Comparison of ENCODE assay signal across 1 cellular context in the genomic region with DNA sequence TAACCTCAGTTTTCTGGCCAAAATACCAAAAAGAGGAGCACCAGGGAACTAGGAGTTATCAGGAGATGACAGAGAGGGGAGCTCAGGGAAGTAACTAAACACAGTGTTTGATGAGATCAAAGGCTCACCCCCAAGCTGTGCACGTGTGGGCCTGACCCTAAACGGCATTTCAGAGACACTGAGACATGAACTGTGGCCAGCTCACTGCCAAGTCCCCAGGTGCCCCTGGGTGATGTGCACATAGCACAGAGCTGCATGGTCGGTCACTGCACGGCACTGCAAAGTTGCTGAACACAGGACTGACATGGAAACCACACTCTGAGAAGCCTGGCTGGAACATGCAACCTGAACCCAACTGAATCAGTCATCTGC.
TF ChIP-seq lines count a peak whose summit lies in the region.

No MANE protein-coding gene starts in this region.

TF ChIP-seq in K562, 482 proteins besides CTCF, POLR2A, EP300 and RAD21:
- TF ChIP-seq PCBP2 (IDR thresholded peaks at IDR 0.05; ENCODE audit: low read depth, low read length, poor library complexity, severe bottlenecking) (no peak), BCL6 (CRISPR knock-in tag; IDR thresholded peaks at IDR 0.05) (no peak), CBX2 (IDR thresholded peaks at IDR 0.05; ENCODE audit: insufficient read depth, low read length, poor library complexity, severe bottlenecking) (peak; percentile 11)
TF ChIP-seq in K562: peak in this region for 1.
